ENCODE assay signal across 8 cellular contexts in the genomic region with DNA sequence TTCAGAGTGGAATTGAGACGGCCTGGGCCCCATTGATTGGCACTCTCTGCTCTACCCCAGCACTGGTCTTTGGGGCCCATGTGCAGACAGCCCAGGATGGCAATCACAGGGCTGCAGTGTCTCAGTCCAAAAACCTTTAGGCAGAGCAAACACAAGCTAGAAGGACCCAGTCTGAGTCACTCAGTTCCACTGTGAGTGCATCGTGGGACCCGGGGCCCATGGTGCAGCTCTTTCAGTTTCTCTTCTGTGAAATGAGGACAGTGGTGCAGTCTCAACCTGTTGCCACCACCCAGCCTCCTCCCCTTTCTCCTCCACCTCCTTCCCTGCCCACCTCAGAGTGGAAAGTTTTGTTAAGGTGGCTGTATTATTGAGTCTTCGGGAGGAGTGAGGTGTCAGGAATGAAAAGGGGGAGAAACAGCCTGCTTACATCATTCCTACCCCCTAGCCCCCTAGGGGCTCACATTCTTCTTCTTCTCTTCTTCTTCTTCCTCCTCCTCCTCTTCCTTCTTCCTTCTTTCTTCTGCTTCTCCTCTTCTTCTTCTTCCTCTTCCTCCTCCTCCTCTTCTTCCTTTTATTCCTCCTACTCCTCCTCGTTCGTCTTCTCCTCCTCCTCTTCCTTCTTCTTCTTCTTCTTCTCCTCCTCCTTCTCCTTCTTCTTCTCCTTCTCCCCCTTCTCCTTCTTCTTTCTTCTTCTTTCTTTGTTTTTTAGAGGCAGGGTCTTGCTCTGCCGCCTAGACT. TPM values are rescaled to one million over a fixed set of nuclear protein-coding genes. Genes with fewer than 3 reads are reported as not detected.
DNase-seq lines count a peak whose midpoint lies in the region; ATAC-seq and TF ChIP-seq lines count a peak whose summit lies in the region.

No MANE protein-coding gene starts in this region.

- TF ChIP-seq POLR2A in thyroid gland (IDR thresholded peaks at IDR 0.05) = no peak

- TF ChIP-seq CTCF in thyroid gland (IDR thresholded peaks at IDR 0.05) = no peak
- TF ChIP-seq CTCF in dorsolateral prefrontal cortex (IDR thresholded peaks at IDR 0.05 in 54 of 56, conservative IDR thresholded peaks at IDR 0.05 in 2 of 56; ENCODE audit: low read depth in 1 of 56, partially characterized antibody in 56 of 56) = no peak

- intact Hi-C loops in thyroid gland (cut with DNase I) = no loop called here
- intact Hi-C loops in dorsolateral prefrontal cortex (cut with DNase I) = no loop called here

- ATAC-seq in GM19324 (IDR thresholded peaks at IDR 0.05; ENCODE audit: low FRiP score, unreplicated experiment) (peak; percentile 96), HG03342 (IDR thresholded peaks at IDR 0.05; ENCODE audit: unreplicated experiment) (peak; percentile 85)

- H3K27me3 ChIP-seq in thyroid gland (no peaks in the 10 kb centered on the region), dorsolateral prefrontal cortex (peaks cover 0 to 16% (median 0%) of the 10 kb centered on the region in 45 donors)

- DNase-seq in activated T-cell treated with anti-CD3 and anti-CD28 coated beads for 4 hours = peak; percentile 68
- DNase-seq in stimulated activated CD4-positive, alpha-beta T cell treated with anti-CD3 and anti-CD28 coated beads, TNF-alpha, amount 100 ng/mL, for 24 hours (ENCODE audit: low read depth in 3 of 3) = peak; percentile 65 to 84 (median 74)
- no peak for DNase-seq in thyroid gland
- no peak for DNase-seq in hepatic stellate cell (ENCODE audit: low spot score)
- no peak for DNase-seq in NCI-H226
- DNase-seq in dorsolateral prefrontal cortex = no peak

- H3K9me3 ChIP-seq in thyroid gland = no peaks in the 10 kb centered on the region

- 58 to 61% methylated on average over 7 of the region's 7 CpGs for WGBS in thyroid gland, 2 donors

- H3K27ac ChIP-seq in thyroid gland (no peak overlapping the region), dorsolateral prefrontal cortex (no peak overlapping the region)

- H3K4me1 ChIP-seq in thyroid gland = no peaks in the 10 kb centered on the region

- H3K36me3 ChIP-seq in thyroid gland = no peaks in the 10 kb centered on the region

- H3K4me3 ChIP-seq in thyroid gland (replicated peaks in 1 of 3) = no peak overlapping the region
- no peak overlapping the region for H3K4me3 ChIP-seq in dorsolateral prefrontal cortex

RNA-seq across cellular contexts. Expression of a gene that starts 19.5 kb away (rescaled TPM):
- 1 to 10 TPM in 3 of 4 donors, under 1 TPM in 1; 0.45 to 7.7 (median 1.9) TPM for total RNA-seq in thyroid gland
- 1 to 10 TPM in 119 of 120 experiments, under 1 TPM in 1; 0.67 to 8.5 (median 3.2) TPM for total RNA-seq in dorsolateral prefrontal cortex

Comparison
In these comparisons a context has a peak if more than half of its experiments do, and no peak if none do; other contexts are left out.
1. DNase-seq: peak in activated T-cell treated with anti-CD3 and anti-CD28 coated beads for 4 hours (single experiment) and stimulated activated CD4-positive, alpha-beta T cell treated with anti-CD3 and anti-CD28 coated beads, TNF-alpha, amount 100 ng/mL, for 24 hours (3 of 3); none in thyroid gland (0 of 2), hepatic stellate cell (single experiment), NCI-H226 (single experiment) and dorsolateral prefrontal cortex (0 of 10).